Comparison of ENCODE assay signal across 10 cellular contexts in genomic region chr3:48467473-48468267, GRCh38. TPM values are rescaled to one million over a fixed set of nuclear protein-coding genes. Genes with fewer than 3 reads are reported as not detected.
A peak's percentile ranks its signal among the peaks of the same experiment; 100 is the strongest.
DNase-seq lines count a peak whose midpoint lies in the region; ATAC-seq and TF ChIP-seq lines count a peak whose summit lies in the region.
"Had no signal": no experiment of that assay in that cellular context is flagged by ENCODE, and none has a peak within 500 bp of the region (broad histone marks: within the 10 kb centered on the region; RNA-seq: fewer than 3 reads in every experiment).

No MANE protein-coding gene starts in this region.

- TF ChIP-seq CTCF in left ventricle myocardium inferior (IDR thresholded peaks at IDR 0.05; ENCODE audit: borderline replicate concordance): no peak
- TF ChIP-seq CTCF in breast epithelium (IDR thresholded peaks at IDR 0.05): no peak
- TF ChIP-seq CTCF in uterus (IDR thresholded peaks at IDR 0.05): no peak
- TF ChIP-seq CTCF in GM10266 (IDR thresholded peaks at IDR 0.05; ENCODE audit: control insufficient read depth, insufficient read depth, low read depth, missing control alignments): no peak

- H3K4me3 ChIP-seq in left ventricle myocardium inferior (peak overlapping the region; percentile 72), breast epithelium (peak overlapping the region; percentile 56 to 72 (median 58)), muscle layer of duodenum (ENCODE audit: low read depth in 1 of 2, low read length in 2 of 2) (peak overlapping the region; percentile 68 to 80), uterus (no peak overlapping the region)

- no peak for ATAC-seq in left ventricle myocardium superior
- ATAC-seq in HG03108 (IDR thresholded peaks at IDR 0.05; ENCODE audit: unreplicated experiment): no peak

- DNase-seq in left ventricle myocardium inferior (no peak), left ventricle myocardium superior (no peak), breast epithelium (ENCODE audit: low spot score in 2 of 2) (no peak), uterus (no peak), GM10266 (ENCODE audit: extremely low spot score) (no peak), NCI-H1930 (lab: John Stamatoyannopoulos, UW) (no peak)
- DNase-seq: DMS153, NCI-H524 treated with DMSO at 0.1 percent for 48 hours had no signal

- intact Hi-C loops in left ventricle myocardium inferior (cut with micrococcal nuclease): loop anchor here (10.0 kb wide), 1 partner anchor 77 kb away; no protein-coding TSS in a partner anchor
- intact Hi-C loops in left ventricle myocardium superior (cut with micrococcal nuclease): no loop called here
- intact Hi-C loops in breast epithelium (cut with DNase I; ENCODE audit: low total_unique reads): no loop called here
- intact Hi-C loops in uterus (cut with DNase I; ENCODE audit: low total_unique reads): loop anchor here (5.0 kb wide), 1 partner anchor 80 kb away; no protein-coding TSS in a partner anchor

- peak overlapping the region; percentile 99 for H3K27ac ChIP-seq in left ventricle myocardium inferior (replicated peaks)
- H3K27ac ChIP-seq in breast epithelium: peak overlapping the region; percentile 99 to 100
- H3K27ac ChIP-seq in muscle layer of duodenum (ENCODE audit: low read length): peak overlapping the region; percentile 99
- peak overlapping the region; percentile 99 to 100 for H3K27ac ChIP-seq in uterus

- H3K36me3 ChIP-seq in left ventricle myocardium inferior (peaks cover 27% of the 10 kb centered on the region), breast epithelium (no peaks in the 10 kb centered on the region), muscle layer of duodenum (ENCODE audit: control insufficient read depth in 1 of 2, insufficient read depth in 2 of 2, low read length in 2 of 2) (peaks cover 20 to 41% of the 10 kb centered on the region in 2 donors), uterus (no peaks in the 10 kb centered on the region)

- no peak for TF ChIP-seq POLR2A in breast epithelium (IDR thresholded peaks at IDR 0.05)
- TF ChIP-seq POLR2A in uterus (IDR thresholded peaks at IDR 0.05): no peak

- H3K27me3 ChIP-seq in left ventricle myocardium inferior (ENCODE audit: low read depth) (no peaks in the 10 kb centered on the region), breast epithelium (no peaks in the 10 kb centered on the region), muscle layer of duodenum (ENCODE audit: low read depth, low read length) (no peaks in the 10 kb centered on the region), uterus (no peaks in the 10 kb centered on the region)

- H3K4me1 ChIP-seq in left ventricle myocardium inferior (peaks cover 83% of the 10 kb centered on the region), breast epithelium (peaks cover 19 to 31% of the 10 kb centered on the region in 2 donors), muscle layer of duodenum (ENCODE audit: control insufficient read depth in 1 of 2, insufficient read depth in 2 of 2, low read length in 2 of 2) (peaks cover 27 to 67% of the 10 kb centered on the region in 2 donors), uterus (peaks cover 10 to 28% of the 10 kb centered on the region in 2 donors)

- H3K9me3 ChIP-seq in left ventricle myocardium inferior (replicated peaks) (no peaks in the 10 kb centered on the region), breast epithelium (no peaks in the 10 kb centered on the region), muscle layer of duodenum (ENCODE audit: control insufficient read depth in 1 of 2, low read length in 2 of 2) (no peaks in the 10 kb centered on the region), uterus (no peaks in the 10 kb centered on the region)

RNA-seq across cellular contexts. Expression of gene ATRIP, which starts 21.1 kb away (rescaled TPM):
- 4.3 TPM for total RNA-seq in left ventricle myocardium inferior
- total RNA-seq in left ventricle myocardium superior: 4.9 TPM
- 1 to 10 TPM; 8.2 to 8.6 (median 8.2) TPM for total RNA-seq in breast epithelium
- total RNA-seq in uterus: 10 to 100 TPM in 1 of 4 donors, 1 to 10 TPM in 3; 5.3 to 11.5 (median 7.5) TPM

RNA-seq across cellular contexts. Expression of gene TMA7, which starts 27.6 kb away (rescaled TPM):
- 258 TPM for total RNA-seq in left ventricle myocardium inferior
- total RNA-seq in left ventricle myocardium superior: 262 TPM
- 100 to 1,000 TPM; 270 to 343 (median 333) TPM for total RNA-seq in breast epithelium
- total RNA-seq in uterus: 100 to 1,000 TPM in 3 of 4 donors, 10 to 100 TPM in 1; 94.8 to 195 (median 141) TPM

RNA-seq across cellular contexts. Expression of gene CCDC51, which starts 27.8 kb away (rescaled TPM):
- 13.9 TPM for total RNA-seq in left ventricle myocardium inferior
- total RNA-seq in left ventricle myocardium superior: 13.3 TPM
- 10 to 100 TPM; 12.5 to 14.7 (median 13.9) TPM for total RNA-seq in breast epithelium
- 10 to 100 TPM in 2 of 4 donors, 1 to 10 TPM in 2; 2.6 to 11.1 (median 7.8) TPM for total RNA-seq in uterus

RNA-seq across cellular contexts. Expression of gene SHISA5, which starts 36.3 kb away (rescaled TPM):
- total RNA-seq in left ventricle myocardium inferior: 47.3 TPM
- total RNA-seq in left ventricle myocardium superior: 39.1 TPM
- 10 to 100 TPM; 65.6 to 90.1 (median 77.0) TPM for total RNA-seq in breast epithelium
- total RNA-seq in uterus: 100 to 1,000 TPM in 1 of 4 donors, 10 to 100 TPM in 3; 52.4 to 210 (median 72.8) TPM

RNA-seq across cellular contexts. Expression of gene PLXNB1, which starts 37.8 kb away (rescaled TPM):
- total RNA-seq in left ventricle myocardium inferior (42.6 TPM), left ventricle myocardium superior (50.8 TPM), breast epithelium (100 to 1,000 TPM in 2 of 3 donors, 10 to 100 TPM in 1; 60.2 to 182 (median 148) TPM), uterus (100 to 1,000 TPM in 1 of 4 donors, 10 to 100 TPM in 3; 23.5 to 133 (median 60.9) TPM)

Comparison
In these comparisons a context has a peak if more than half of its experiments do, and no peak if none do; other contexts are left out.
1. intact Hi-C loops: an anchor here in left ventricle myocardium inferior (10.0 kb wide) and uterus (5.0 kb wide); none called in left ventricle myocardium superior and breast epithelium.
2. H3K4me3 ChIP-seq: peak in left ventricle myocardium inferior (single experiment), breast epithelium (3 of 3) and muscle layer of duodenum (2 of 2); none in uterus (0 of 2).
3. Peak in every context shown above with its lines, with median percentiles within 50 percentile points of each other: H3K27ac ChIP-seq.